Comparison of ENCODE assay signal across 1 cellular context in the genomic region with DNA sequence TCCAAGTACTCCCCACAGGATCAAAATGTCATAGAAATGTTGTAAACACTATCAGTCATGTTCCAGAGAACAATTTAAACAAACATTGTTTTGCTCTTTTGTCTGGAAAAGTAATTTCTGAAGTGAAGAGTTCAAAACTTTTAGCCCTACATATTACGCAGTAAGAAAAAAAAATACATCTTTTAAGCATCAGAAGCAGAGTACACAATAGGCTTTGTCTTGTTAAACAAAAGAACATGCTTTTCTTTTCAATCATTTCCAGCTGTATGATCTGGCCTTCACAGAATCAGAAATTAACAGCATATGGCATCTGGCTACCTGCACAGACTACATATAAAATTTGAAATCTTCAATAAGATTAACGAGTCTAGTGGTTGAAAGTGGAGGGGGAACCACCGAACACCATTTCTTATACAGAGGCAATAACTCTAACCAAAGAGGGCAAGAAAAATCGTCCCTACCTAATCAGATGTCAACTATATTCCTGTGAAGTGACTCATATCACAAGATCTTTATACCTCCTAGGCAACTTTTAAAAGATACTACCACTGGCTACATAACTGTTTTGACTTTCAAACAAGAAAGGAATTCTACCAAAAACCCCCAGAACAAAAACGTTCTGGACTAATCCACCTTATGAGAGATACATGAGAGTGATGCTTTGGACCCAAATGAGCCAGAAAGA.
TF ChIP-seq lines count a peak whose summit lies in the region.

No MANE protein-coding gene starts in this region.

TF ChIP-seq in HEK293, 187 proteins besides CTCF, POLR2A, EP300 and RAD21 (continued from another document):
- TF ChIP-seq, protein P1, sequence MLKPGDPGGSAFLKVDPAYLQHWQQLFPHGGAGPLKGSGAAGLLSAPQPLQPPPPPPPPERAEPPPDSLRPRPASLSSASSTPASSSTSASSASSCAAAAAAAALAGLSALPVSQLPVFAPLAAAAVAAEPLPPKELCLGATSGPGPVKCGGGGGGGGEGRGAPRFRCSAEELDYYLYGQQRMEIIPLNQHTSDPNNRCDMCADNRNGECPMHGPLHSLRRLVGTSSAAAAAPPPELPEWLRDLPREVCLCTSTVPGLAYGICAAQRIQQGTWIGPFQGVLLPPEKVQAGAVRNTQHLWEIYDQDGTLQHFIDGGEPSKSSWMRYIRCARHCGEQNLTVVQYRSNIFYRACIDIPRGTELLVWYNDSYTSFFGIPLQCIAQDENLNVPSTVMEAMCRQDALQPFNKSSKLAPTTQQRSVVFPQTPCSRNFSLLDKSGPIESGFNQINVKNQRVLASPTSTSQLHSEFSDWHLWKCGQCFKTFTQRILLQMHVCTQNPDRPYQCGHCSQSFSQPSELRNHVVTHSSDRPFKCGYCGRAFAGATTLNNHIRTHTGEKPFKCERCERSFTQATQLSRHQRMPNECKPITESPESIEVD (tag by site-specific recombination; IDR thresholded peaks at IDR 0.05) = peak; percentile 36; the same call in 1 of the 2 replicates
